Comparison of ENCODE assay signal across 23 cellular contexts in genomic region chr22:38742176-38742942, GRCh38. TPM values are rescaled to one million over a fixed set of nuclear protein-coding genes. Genes with fewer than 3 reads are reported as not detected.
DNase-seq lines count a peak whose midpoint lies in the region; ATAC-seq, FAIRE-seq and TF ChIP-seq lines count a peak whose summit lies in the region.
"Had no signal": no experiment of that assay in that cellular context is flagged by ENCODE, and none has a peak within 500 bp of the region (broad histone marks: within the 10 kb centered on the region; RNA-seq: fewer than 3 reads in every experiment).

No MANE protein-coding gene starts in this region.

- H3K9ac ChIP-seq in GM12878 (ENCODE audit: control insufficient read depth, insufficient read depth, low read length) (no peak overlapping the region), neuronal stem cell (ENCODE audit: low read depth, low read length, poor library complexity) (no peak overlapping the region)

- H2BK120ac ChIP-seq in neuronal stem cell (ENCODE audit: low read depth, low read length): no peak overlapping the region

- no peaks in the 10 kb centered on the region for H3K27me3 ChIP-seq in GM12878 (replicated peaks in 1 of 2; ENCODE audit: control insufficient read depth in 2 of 2, insufficient read depth in 2 of 2, low read length in 1 of 2)
- H3K27me3 ChIP-seq in neuronal stem cell (ENCODE audit: control insufficient read depth in 3 of 3, insufficient read depth in 3 of 3, low read depth in 1 of 3, low read length in 3 of 3): no peaks in the 10 kb centered on the region
- H3K27me3 ChIP-seq: ascending aorta had no signal

- no peak overlapping the region for H2BK12ac ChIP-seq in neuronal stem cell (ENCODE audit: low read length)

- peak overlapping the region; percentile 25 for H3K27ac Mint-ChIP-seq in activated CD4-positive, alpha-beta T cell treated with anti-CD3 and anti-CD28 coated beads for 36 hours
- H3K27ac Mint-ChIP-seq: HFFc6, progenitor cell of endocrine pancreas had no signal

- H3K23ac ChIP-seq in neuronal stem cell (ENCODE audit: low read depth, low read length, poor library complexity): peak overlapping the region; percentile 89

- no peak overlapping the region for H3K27ac ChIP-seq in GM12878 (ENCODE audit: control insufficient read depth, insufficient read depth)
- no peak overlapping the region for H3K27ac ChIP-seq in neuronal stem cell (replicated peaks; ENCODE audit: low read length)
- no peak overlapping the region for H3K27ac ChIP-seq in coronary artery

- H3K9me3 ChIP-seq in GM12878 (replicated peaks; ENCODE audit: control insufficient read depth, insufficient read depth, low read length) (no peaks in the 10 kb centered on the region), neuronal stem cell (replicated peaks in 1 of 2; ENCODE audit: control insufficient read depth in 2 of 2, insufficient read depth in 1 of 2, low read depth in 1 of 2, low read length in 2 of 2) (no peaks in the 10 kb centered on the region)
- H3K9me3 ChIP-seq: ascending aorta had no signal

- H3K27me3 Mint-ChIP-seq in activated CD4-positive, alpha-beta T cell treated with anti-CD3 and anti-CD28 coated beads for 36 hours: no peaks in the 10 kb centered on the region
- H3K27me3 Mint-ChIP-seq: progenitor cell of endocrine pancreas had no signal

- FAIRE-seq in GM12891 (lab: Jason Lieb, UNC): no peak
- no peak for FAIRE-seq in GM12878 (lab: Jason Lieb, UNC)
- FAIRE-seq: GM12892 had no signal

- no peak overlapping the region for H4K91ac ChIP-seq in neuronal stem cell (ENCODE audit: low read depth, low read length, poor library complexity)

- no peak for TF ChIP-seq RAD21 in GM12878 (IDR thresholded peaks at IDR 0.05; ENCODE audit: insufficient read depth, low read depth, low read length)

- H3K4ac ChIP-seq in neuronal stem cell (ENCODE audit: low read length): no peak overlapping the region

- no peak for ATAC-seq in activated CD4-positive, alpha-beta T cell treated with anti-CD3 and anti-CD28 coated beads for 36 hours
- ATAC-seq in GM12878: no peak
- no peak for ATAC-seq in HG02840 (IDR thresholded peaks at IDR 0.05; ENCODE audit: low FRiP score, unreplicated experiment)
- ATAC-seq: PC-3 had no signal

- no peaks in the 10 kb centered on the region for H3K79me1 ChIP-seq in neuronal stem cell (ENCODE audit: low read depth, low read length)

- RAD21 ChIA-PET in GM12878 (lab: Charles Lee; ENCODE audit: unreplicated experiment): no interaction called here

- POLR2A ChIA-PET in activated CD4-positive, alpha-beta T cell treated with anti-CD3 and anti-CD28 coated beads for 36 hours (lab: Charles Lee): interaction anchor here (1.0 kb wide), 1 partner anchor 10 kb away, joined by 4 read pairs; no protein-coding TSS in a partner anchor
- POLR2A ChIA-PET in GM12878 (lab: Charles Lee): interaction anchor here (1.1 kb wide), 1 partner anchor 16 kb away, joined by 5 read pairs; no protein-coding TSS in a partner anchor

- in situ Hi-C loops in GM12878 (cut with MboI): no loop called here

- no peak overlapping the region for H2BK15ac ChIP-seq in neuronal stem cell (ENCODE audit: low read length)

- H4K8ac ChIP-seq in neuronal stem cell (ENCODE audit: low read depth, low read length): no peak overlapping the region

- no peak overlapping the region for H3K14ac ChIP-seq in neuronal stem cell (ENCODE audit: low read length)

- H3K9me3 Mint-ChIP-seq in activated CD4-positive, alpha-beta T cell treated with anti-CD3 and anti-CD28 coated beads for 36 hours (ENCODE audit: low read depth): no peaks in the 10 kb centered on the region
- H3K9me3 Mint-ChIP-seq: HFFc6, neural crest cell had no signal

- no peak overlapping the region for H3K4me3 Mint-ChIP-seq in activated CD4-positive, alpha-beta T cell treated with anti-CD3 and anti-CD28 coated beads for 36 hours
- H3K4me3 Mint-ChIP-seq: HFFc6, neural crest cell had no signal

- no peak overlapping the region for H2AFZ ChIP-seq in GM12878 (ENCODE audit: control insufficient read depth, low read depth, low read length)
- H2AFZ ChIP-seq in neuronal stem cell (ENCODE audit: low read length): no peak overlapping the region

- TSS peak; percentile 29 for BruUV-seq in GM12878 (replicated peaks; lab: Mats Ljungman, UMichigan)

- TF ChIP-seq CTCF in GM12878 (IDR thresholded peaks at IDR 0.05 in 2 of 3, conservative IDR thresholded peaks at IDR 0.05 in 1 of 3; ENCODE audit: control insufficient read depth in 2 of 3, extremely low read depth in 1 of 3, insufficient read depth in 1 of 3, low read depth in 3 of 3, low read length in 3 of 3) (no peak), coronary artery (IDR thresholded peaks at IDR 0.05) (no peak)

- H2BK5ac ChIP-seq in neuronal stem cell (ENCODE audit: low read length): no peak overlapping the region

- intact Hi-C loops in activated CD4-positive, alpha-beta T cell treated with anti-CD3 and anti-CD28 coated beads for 36 hours (cut with DNase I, micrococcal nuclease): no loop called here
- intact Hi-C loops in GM12878 (cut with micrococcal nuclease; ENCODE audit: unreplicated experiment): no loop called here

- SMC1A ChIA-PET in GM12878 (lab: Charles Lee; ENCODE audit: uncharacterized antibody, unreplicated experiment): no interaction called here

- H3K4me3 ChIP-seq in GM12878 (no peak overlapping the region), neuronal stem cell (ENCODE audit: low read length in 2 of 2) (no peak overlapping the region), coronary artery (no peak overlapping the region)
- H3K4me3 ChIP-seq: ascending aorta had no signal

- no peaks in the 10 kb centered on the region for H3K4me1 ChIP-seq in GM12878 (ENCODE audit: control insufficient read depth, insufficient read depth, low read length)
- no peaks in the 10 kb centered on the region for H3K4me1 ChIP-seq in neuronal stem cell (ENCODE audit: control insufficient read depth in 2 of 2, insufficient read depth in 1 of 2, low read depth in 1 of 2, low read length in 2 of 2)
- H3K4me1 ChIP-seq: ascending aorta had no signal

- no peaks in the 10 kb centered on the region for H4K20me1 ChIP-seq in GM12878 (ENCODE audit: control insufficient read depth, insufficient read depth)

- 93% methylated on average over 25 of the region's 25 CpGs for WGBS in GM12878 (ENCODE audit: insufficient coverage, insufficient replicate concordance, low lambda C conversion rate, missing lambda C conversion rate)
- no CpG with 5 or more reads among the region's 25 CpGs for WGBS in neuronal stem cell (ENCODE audit: extremely low coverage in 2 of 2, insufficient read length in 2 of 2, insufficient replicate concordance in 1 of 2), 2 donors

- no peak for TF ChIP-seq EP300 in GM12878 (IDR thresholded peaks at IDR 0.05; ENCODE audit: borderline replicate concordance in 1 of 2, control insufficient read depth in 1 of 2, low read depth in 2 of 2, low read length in 2 of 2)

- TF ChIP-seq POLR2A in GM12891 (IDR thresholded peaks at IDR 0.05; ENCODE audit: low read depth, low read length) (peak; percentile 33; the same call in 1 of the 2 replicates), GM12878 (IDR thresholded peaks at IDR 0.05; ENCODE audit: low read depth, low read length) (peak; percentile 57)

- H2AK5ac ChIP-seq in neuronal stem cell (ENCODE audit: low read depth, low read length): no peak overlapping the region

- peaks cover 70% of the 10 kb centered on the region for H3K36me3 Mint-ChIP-seq in activated CD4-positive, alpha-beta T cell treated with anti-CD3 and anti-CD28 coated beads for 36 hours (ENCODE audit: low read depth)

- peaks cover 15% of the 10 kb centered on the region for H3K4me1 Mint-ChIP-seq in activated CD4-positive, alpha-beta T cell treated with anti-CD3 and anti-CD28 coated beads for 36 hours
- H3K4me1 Mint-ChIP-seq: neural crest cell had no signal

- H3K36me3 ChIP-seq in GM12878 (ENCODE audit: control insufficient read depth in 2 of 2, insufficient read depth in 2 of 2, low read length in 1 of 2) (peaks cover 37 to 60% of the 10 kb centered on the region in 2 experiments), neuronal stem cell (replicated peaks in 1 of 2; ENCODE audit: control insufficient read depth in 2 of 2, insufficient read depth in 2 of 2, low read length in 2 of 2) (peaks cover 48 to 94% of the 10 kb centered on the region in 2 donors)

- CTCF ChIA-PET in activated CD4-positive, alpha-beta T cell treated with anti-CD3 and anti-CD28 coated beads for 36 hours (lab: Charles Lee): interaction anchor here (0.6 to 2.7 kb wide), 5 partner anchors 9 to 185 kb away, joined by 3 to 12 read pairs (median 3); no protein-coding TSS in a partner anchor
- CTCF ChIA-PET in GM12878 (lab: Yijun Ruan, JAX): interaction anchor here (0.7 kb wide), 1 partner anchor 23 kb away, joined by 3 read pairs; no protein-coding TSS in a partner anchor

- no peaks in the 10 kb centered on the region for H3K79me2 ChIP-seq in GM12878 (ENCODE audit: control insufficient read depth, insufficient read depth, low read length)

- H3K18ac ChIP-seq in neuronal stem cell (ENCODE audit: low read length): no peak overlapping the region

- no peak overlapping the region for H3K4me2 ChIP-seq in GM12878 (ENCODE audit: control insufficient read depth, insufficient read depth)
- H3K4me2 ChIP-seq in neuronal stem cell (ENCODE audit: insufficient read depth, low read length, poor library complexity, severe bottlenecking): no peak overlapping the region

- DNase-seq in activated CD4-positive, alpha-beta T cell treated with anti-CD3 and anti-CD28 coated beads for 36 hours: no peak
- DNase-seq in activated CD4-positive, alpha-beta T cell treated with anti-CD3 and anti-CD28 coated beads for 4 hours: no peak
- DNase-seq in GM12891 (ENCODE audit: insufficient read length, low spot score): no peak
- no peak for DNase-seq in GM12878 (ENCODE audit: low read depth, low spot score)
- DNase-seq in neuronal stem cell (ENCODE audit: low spot score): no peak
- no peak for DNase-seq in coronary artery (ENCODE audit: low spot score)
- DNase-seq in hippocampal formation (lab: John Stamatoyannopoulos, UW): no peak
- DNase-seq: activated CD8-positive, alpha-beta memory T cell treated with anti-CD3 and anti-CD28 coated beads, Interleukin-2, amount 50 U/mL, for 48 hours; activated effector memory CD4-positive, alpha-beta T cell treated with Interleukin-2 at 50 U/mL for 16 hours; central memory CD4-positive, alpha-beta T cell; COR-L47; DND-41; HFFc6; NCI-H1092; NCI-H446; PC-3; SIG-M5; T-helper 1 cell had no signal

RNA-seq across cellular contexts. Expression of gene SUN2, which starts 13.4 kb away (rescaled TPM):
- 100 to 1,000 TPM in 1 of 2 experiments, 10 to 100 TPM in 1; 87.2 to 102 TPM for total RNA-seq in activated CD4-positive, alpha-beta T cell treated with anti-CD3 and anti-CD28 coated beads for 36 hours
- polyA plus RNA-seq in GM12891 (2012; ENCODE audit: low read depth, missing spikeins): 42.1 TPM
- total RNA-seq in GM12878 (2013; cell fraction: nucleolus; rRNA removed): 163 and 168 TPM in 2 replicates
- 69.8 and 87.5 TPM in 2 replicates for total RNA-seq in GM12878 (2014; rRNA removed)
- total RNA-seq in GM12878 (2014; rRNA removed; fragmentation: Illumina TruSeq; extraction: Trizol): 30.6 and 33.1 TPM in 2 replicates
- 93.4 and 107 TPM in 2 replicates for total RNA-seq in GM12878 (2021)
- 26.3 TPM for polyA plus RNA-seq in GM12878 (2011; ENCODE audit: low read depth)
- 18.6 and 38.7 TPM in 2 replicates for polyA plus RNA-seq in GM12878 (2011; rRNA removed)
- 48.0 and 68.9 TPM in 2 replicates for polyA plus RNA-seq in GM12878 (2011; cell fraction: cytosol; rRNA removed)
- polyA plus RNA-seq in GM12878 (2011; cell fraction: nucleus; rRNA removed): 156 and 202 TPM in 2 replicates
- polyA plus RNA-seq in GM12878 (2012): 56.9 and 62.2 TPM in 2 replicates
- 8.7 and 26.2 TPM in 2 replicates for polyA plus RNA-seq in GM12878 (2014; fragmentation: Illumina TruSeq; extraction: Trizol)
- polyA plus RNA-seq in GM12878 (2014; fragmentation: Nextera tagmentation; extraction: Ambion mirVana): under 1 TPM; 0.18 to 0.95 TPM
- polyA plus RNA-seq in GM12878 (2014; rRNA removed): 78.0 and 103 TPM in 2 replicates
- polyA plus RNA-seq in GM12878 (2016; fragmentation: Nextera tagmentation; extraction: Ambion mirVana): 10 to 100 TPM; 10.4 to 40.8 TPM
- 49.2 and 105 TPM in 2 replicates for polyA minus RNA-seq in GM12878 (2011; rRNA and poly(A)+ RNA removed)
- polyA minus RNA-seq in GM12878 (2011; cell fraction: cytosol; rRNA and poly(A)+ RNA removed): 31.7 and 37.9 TPM in 2 replicates
- polyA minus RNA-seq in GM12878 (2011; cell fraction: nucleus; rRNA and poly(A)+ RNA removed): 52.8 and 89.5 TPM in 2 replicates
- 19.4 TPM for polyA plus RNA-seq in neuronal stem cell (2013, experiment 1 of 2)
- 19.4 TPM for polyA plus RNA-seq in neuronal stem cell (2013, experiment 2 of 2)

RNA-seq across cellular contexts. Expression of gene GTPBP1, which starts 36.6 kb away (rescaled TPM):
- total RNA-seq in activated CD4-positive, alpha-beta T cell treated with anti-CD3 and anti-CD28 coated beads for 36 hours: 10 to 100 TPM; 88.6 to 92.8 TPM
- 26.0 TPM for polyA plus RNA-seq in GM12891 (2012; ENCODE audit: low read depth, missing spikeins)
- total RNA-seq in GM12878 (2013; cell fraction: nucleolus; rRNA removed): 156 and 196 TPM in 2 replicates
- total RNA-seq in GM12878 (2014; rRNA removed) (33.8 and 39.1 TPM in 2 replicates), GM12878 (2014; rRNA removed; fragmentation: Illumina TruSeq; extraction: Trizol) (20.6 and 20.8 TPM in 2 replicates), GM12878 (2021) (55.7 and 63.1 TPM in 2 replicates)
- 25.3 TPM for polyA plus RNA-seq in GM12878 (2011; ENCODE audit: low read depth)
- polyA plus RNA-seq in GM12878 (2011; rRNA removed) (28.0 and 47.0 TPM in 2 replicates), GM12878 (2014; fragmentation: Illumina TruSeq; extraction: Trizol) (16.6 and 39.2 TPM in 2 replicates), GM12878 (2014; fragmentation: Nextera tagmentation; extraction: Ambion mirVana) (1 to 10 TPM in 1 of 2 experiments, under 1 TPM in 1; 0.89 to 1.9 TPM), GM12878 (2014; rRNA removed) (46.2 and 57.3 TPM in 2 replicates), GM12878 (2016; fragmentation: Nextera tagmentation; extraction: Ambion mirVana) (10 to 100 TPM; 25.7 to 29.3 TPM)
- polyA plus RNA-seq in GM12878 (2011; cell fraction: cytosol; rRNA removed): 32.9 and 43.9 TPM in 2 replicates
- polyA plus RNA-seq in GM12878 (2011; cell fraction: nucleus; rRNA removed): 185 and 188 TPM in 2 replicates
- 37.0 and 38.4 TPM in 2 replicates for polyA plus RNA-seq in GM12878 (2012)
- 56.7 and 73.3 TPM in 2 replicates for polyA minus RNA-seq in GM12878 (2011; rRNA and poly(A)+ RNA removed)
- polyA minus RNA-seq in GM12878 (2011; cell fraction: cytosol; rRNA and poly(A)+ RNA removed): 15.3 and 19.2 TPM in 2 replicates
- polyA minus RNA-seq in GM12878 (2011; cell fraction: nucleus; rRNA and poly(A)+ RNA removed): 76.4 and 113 TPM in 2 replicates
- 47.8 TPM for polyA plus RNA-seq in neuronal stem cell (2013, experiment 1 of 2)
- polyA plus RNA-seq in neuronal stem cell (2013, experiment 2 of 2): 48.3 TPM

RNA-seq across cellular contexts. Expression of gene JOSD1, which starts 41.6 kb away (rescaled TPM):
- 10 to 100 TPM; 68.0 to 77.7 TPM for total RNA-seq in activated CD4-positive, alpha-beta T cell treated with anti-CD3 and anti-CD28 coated beads for 36 hours
- polyA plus RNA-seq in GM12891 (2012; ENCODE audit: low read depth, missing spikeins): 30.2 TPM
- 42.3 and 42.8 TPM in 2 replicates for total RNA-seq in GM12878 (2013; cell fraction: nucleolus; rRNA removed)
- total RNA-seq in GM12878 (2014; rRNA removed): 50.4 and 65.1 TPM in 2 replicates
- total RNA-seq in GM12878 (2014; rRNA removed; fragmentation: Illumina TruSeq; extraction: Trizol): 37.1 and 37.9 TPM in 2 replicates
- 48.1 and 53.4 TPM in 2 replicates for total RNA-seq in GM12878 (2021)
- polyA plus RNA-seq in GM12878 (2011; ENCODE audit: low read depth): 24.6 TPM
- polyA plus RNA-seq in GM12878 (2011; rRNA removed): 47.4 and 54.6 TPM in 2 replicates
- 70.1 and 74.6 TPM in 2 replicates for polyA plus RNA-seq in GM12878 (2011; cell fraction: cytosol; rRNA removed)
- polyA plus RNA-seq in GM12878 (2011; cell fraction: nucleus; rRNA removed): 35.7 and 38.5 TPM in 2 replicates
- 33.3 and 35.5 TPM in 2 replicates for polyA plus RNA-seq in GM12878 (2012)
- 43.9 and 48.6 TPM in 2 replicates for polyA plus RNA-seq in GM12878 (2014; fragmentation: Illumina TruSeq; extraction: Trizol)
- 10 to 100 TPM; 11.9 to 15.9 TPM for polyA plus RNA-seq in GM12878 (2014; fragmentation: Nextera tagmentation; extraction: Ambion mirVana)
- polyA plus RNA-seq in GM12878 (2014; rRNA removed): 50.0 and 50.8 TPM in 2 replicates
- polyA plus RNA-seq in GM12878 (2016; fragmentation: Nextera tagmentation; extraction: Ambion mirVana): 1 to 10 TPM; 6.2 to 7.8 TPM
- 46.8 and 52.2 TPM in 2 replicates for polyA minus RNA-seq in GM12878 (2011; rRNA and poly(A)+ RNA removed)
- 24.2 and 27.9 TPM in 2 replicates for polyA minus RNA-seq in GM12878 (2011; cell fraction: cytosol; rRNA and poly(A)+ RNA removed)
- polyA minus RNA-seq in GM12878 (2011; cell fraction: nucleus; rRNA and poly(A)+ RNA removed): 11.6 and 18.6 TPM in 2 replicates
- 22.9 TPM for polyA plus RNA-seq in neuronal stem cell (2013, experiment 1 of 2)
- 21.5 TPM for polyA plus RNA-seq in neuronal stem cell (2013, experiment 2 of 2)

RNA-seq across cellular contexts. Expression of gene DNAL4, which starts 51.6 kb away (rescaled TPM):
- total RNA-seq in activated CD4-positive, alpha-beta T cell treated with anti-CD3 and anti-CD28 coated beads for 36 hours: 1 to 10 TPM; 7.4 to 8.0 TPM
- 6.6 TPM for polyA plus RNA-seq in GM12891 (2012; ENCODE audit: low read depth, missing spikeins)
- total RNA-seq in GM12878 (2013; cell fraction: nucleolus; rRNA removed): 2.8 and 4.9 TPM in 2 replicates
- 6.6 and 7.0 TPM in 2 replicates for total RNA-seq in GM12878 (2014; rRNA removed)
- 4.7 and 5.3 TPM in 2 replicates for total RNA-seq in GM12878 (2014; rRNA removed; fragmentation: Illumina TruSeq; extraction: Trizol)
- 5.1 and 6.3 TPM in 2 replicates for total RNA-seq in GM12878 (2021)
- polyA plus RNA-seq in GM12878 (2011; ENCODE audit: low read depth): 2.8 TPM
- polyA plus RNA-seq in GM12878 (2011; rRNA removed): 3.9 and 4.5 TPM in 2 replicates
- 7.1 and 8.4 TPM in 2 replicates for polyA plus RNA-seq in GM12878 (2011; cell fraction: cytosol; rRNA removed)
- 3.3 and 5.9 TPM in 2 replicates for polyA plus RNA-seq in GM12878 (2011; cell fraction: nucleus; rRNA removed)
- 6.4 and 7.2 TPM in 2 replicates for polyA plus RNA-seq in GM12878 (2012)
- 3.5 and 8.0 TPM in 2 replicates for polyA plus RNA-seq in GM12878 (2014; fragmentation: Illumina TruSeq; extraction: Trizol)
- polyA plus RNA-seq in GM12878 (2014; fragmentation: Nextera tagmentation; extraction: Ambion mirVana): under 1 TPM in 1 of 2 experiments, not detected in 1; 0.35 TPM
- polyA plus RNA-seq in GM12878 (2014; rRNA removed): 8.5 and 8.9 TPM in 2 replicates
- polyA plus RNA-seq in GM12878 (2016; fragmentation: Nextera tagmentation; extraction: Ambion mirVana): 1 to 10 TPM; 6.3 to 7.8 TPM
- polyA minus RNA-seq in GM12878 (2011; rRNA and poly(A)+ RNA removed): 3.1 and 4.8 TPM in 2 replicates
- 1.6 and 1.8 TPM in 2 replicates for polyA minus RNA-seq in GM12878 (2011; cell fraction: cytosol; rRNA and poly(A)+ RNA removed)
- polyA minus RNA-seq in GM12878 (2011; cell fraction: nucleus; rRNA and poly(A)+ RNA removed): 0.97 and 1.7 TPM in 2 replicates
- polyA plus RNA-seq in neuronal stem cell (2013, experiment 1 of 2): 23.4 TPM
- 22.3 TPM for polyA plus RNA-seq in neuronal stem cell (2013, experiment 2 of 2)
